In the genomic region with DNA sequence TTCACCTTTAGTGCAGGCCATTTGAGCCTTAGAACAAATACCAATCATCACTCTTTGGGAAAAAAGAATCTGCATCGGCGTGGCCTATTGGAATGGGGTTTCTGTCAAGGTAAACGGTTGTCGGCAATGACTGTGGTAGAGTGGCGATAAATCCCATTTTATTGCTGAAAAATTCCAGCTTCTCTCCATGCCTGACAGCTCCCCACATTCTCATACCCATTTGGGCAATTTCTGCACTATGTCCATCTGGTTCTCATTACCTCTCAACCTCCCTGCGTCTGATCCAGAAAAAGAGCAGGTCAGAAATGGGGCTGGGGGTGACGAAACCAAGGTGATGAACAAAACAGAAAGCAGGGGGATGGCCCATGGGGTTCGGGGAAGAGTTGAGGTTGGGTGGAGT, we compare ENCODE assay signal across 16 cellular contexts.
"Had no signal": no experiment of that assay in that cellular context is flagged by ENCODE, and none has a peak within 500 bp of the region (broad histone marks: within the 10 kb centered on the region; RNA-seq: fewer than 3 reads in every experiment).

No MANE protein-coding gene starts in this region.

- H3K27me3 ChIP-seq: cardiac muscle cell, colonic mucosa, spleen had no signal

- H3K4me3 ChIP-seq: cardiac muscle cell, colonic mucosa, lung, psoas muscle, spleen had no signal

- H3K27me3 Mint-ChIP-seq: activated naive CD8-positive, alpha-beta T cell treated with anti-CD3 and anti-CD28 coated beads, Interleukin-2, amount 50 U/mL, for 24 hours; naive thymus-derived CD8-positive, alpha-beta T cell had no signal

- H3K4me1 Mint-ChIP-seq: activated naive CD8-positive, alpha-beta T cell treated with anti-CD3 and anti-CD28 coated beads, Interleukin-2, amount 50 U/mL, for 24 hours; naive thymus-derived CD8-positive, alpha-beta T cell had no signal

- H3K4me1 ChIP-seq: colonic mucosa, psoas muscle, spleen had no signal

- H3K36me3 Mint-ChIP-seq: naive thymus-derived CD8-positive, alpha-beta T cell had no signal

- DNase-seq: activated CD4-positive, alpha-beta T cell treated with anti-CD3 and anti-CD28 coated beads for 1 hour; activated CD4-positive, alpha-beta T cell treated with anti-CD3 and anti-CD28 coated beads, Interleukin-2, amount 50 U/mL, for 4 hours; activated naive CD4-positive, alpha-beta T cell treated with anti-CD3 and anti-CD28 coated beads for 36 hours; activated naive CD8-positive, alpha-beta T cell treated with anti-CD3 and anti-CD28 coated beads, Interleukin-2, amount 50 U/mL, for 24 hours; colonic mucosa; foreskin fibroblast; naive thymus-derived CD8-positive, alpha-beta T cell; occipital lobe; psoas muscle; spleen; T-helper 1 cell; T1000 had no signal

- H3K9me3 Mint-ChIP-seq: activated naive CD4-positive, alpha-beta T cell treated with anti-CD3 and anti-CD28 coated beads for 36 hours; activated naive CD8-positive, alpha-beta T cell treated with anti-CD3 and anti-CD28 coated beads, Interleukin-2, amount 50 U/mL, for 24 hours; activated T-helper 2 cell treated with anti-CD3 and anti-CD28 coated beads, Interferon-gamma antibody, Interleukin-2, Interleukin-4, amounts not matched to agents 10 μg/mL and 5 μg/mL and 100 μg/mL, durations not matched to agents 14 hours and 24 hours and 36 hours had no signal

- H3K4me3 Mint-ChIP-seq: activated naive CD4-positive, alpha-beta T cell treated with anti-CD3 and anti-CD28 coated beads for 36 hours; activated naive CD8-positive, alpha-beta T cell treated with anti-CD3 and anti-CD28 coated beads, Interleukin-2, amount 50 U/mL, for 24 hours; naive thymus-derived CD8-positive, alpha-beta T cell had no signal

- H3K27ac Mint-ChIP-seq: activated naive CD4-positive, alpha-beta T cell treated with anti-CD3 and anti-CD28 coated beads for 36 hours; activated naive CD8-positive, alpha-beta T cell treated with anti-CD3 and anti-CD28 coated beads, Interleukin-2, amount 50 U/mL, for 24 hours; activated T-helper 2 cell treated with anti-CD3 and anti-CD28 coated beads, Interferon-gamma antibody, Interleukin-2, Interleukin-4, amounts not matched to agents 10 μg/mL and 5 μg/mL and 100 μg/mL, durations not matched to agents 14 hours and 24 hours and 36 hours; naive thymus-derived CD8-positive, alpha-beta T cell had no signal

- H3K27ac ChIP-seq: cardiac muscle cell, colonic mucosa, psoas muscle had no signal

- FAIRE-seq: endometrium had no signal

- H3K36me3 ChIP-seq: cardiac muscle cell, colonic mucosa, spleen had no signal

- H3K9me3 ChIP-seq: colonic mucosa, psoas muscle, spleen had no signal
